Comparison of ENCODE assay signal across 18 cellular contexts in genomic region chr20:35191419-35191818, GRCh38. TPM values are rescaled to one million over a fixed set of nuclear protein-coding genes. Genes with fewer than 3 reads are reported as not detected.
"Had no signal": no experiment of that assay in that cellular context is flagged by ENCODE, and none has a peak within 500 bp of the region (broad histone marks: within the 10 kb centered on the region; RNA-seq: fewer than 3 reads in every experiment).

No MANE protein-coding gene starts in this region.

- DNase-seq: activated CD4-positive, alpha-beta T cell treated with anti-CD3 and anti-CD28 coated beads, Interleukin-2, amount 50 U/mL, for 4 hours; activated gamma-delta T cell; cerebellar nuclear complex; effector CD4-positive, alpha-beta T cell; heart left ventricle; left ventricle myocardium inferior; naive thymus-derived CD8-positive, alpha-beta T cell; psoas muscle; stimulated activated CD4-positive, alpha-beta T cell treated with anti-CD3 and anti-CD28 coated beads, Interleukin-4, amount 100 ng/mL, for 1 hour; stimulated activated naive CD8-positive, alpha-beta T cell treated with anti-CD3 and anti-CD28 coated beads, Interleukin-15, amount 100 ng/mL, for 72 hours; T1000 had no signal

- H3K27me3 ChIP-seq: ascending aorta, gastroesophageal sphincter, heart left ventricle, suprapubic skin had no signal

- H3K9me3 ChIP-seq: ascending aorta, suprapubic skin had no signal

- H3K27ac ChIP-seq: ascending aorta, gastroesophageal sphincter, heart left ventricle, left ventricle myocardium inferior, psoas muscle, suprapubic skin had no signal

- H3K27ac Mint-ChIP-seq: activated naive CD4-positive, alpha-beta T cell treated with anti-CD3 and anti-CD28 coated beads, Interleukin-2, amount 50 U/mL, for 24 hours; stimulated activated naive CD8-positive, alpha-beta T cell treated with anti-CD3 and anti-CD28 coated beads, Interleukin-15, amount 100 ng/mL, for 72 hours had no signal

- H3K4me1 Mint-ChIP-seq: activated naive CD4-positive, alpha-beta T cell treated with anti-CD3 and anti-CD28 coated beads, Interleukin-2, amount 50 U/mL, for 24 hours; naive thymus-derived CD8-positive, alpha-beta T cell; stimulated activated naive CD8-positive, alpha-beta T cell treated with anti-CD3 and anti-CD28 coated beads, Interleukin-15, amount 100 ng/mL, for 72 hours had no signal

- H3K9me3 Mint-ChIP-seq: activated naive CD4-positive, alpha-beta T cell treated with anti-CD3 and anti-CD28 coated beads, Interleukin-2, amount 50 U/mL, for 24 hours had no signal

- H3K4me1 ChIP-seq: ascending aorta, psoas muscle, suprapubic skin had no signal

- H3K27me3 Mint-ChIP-seq: activated naive CD4-positive, alpha-beta T cell treated with anti-CD3 and anti-CD28 coated beads, Interleukin-2, amount 50 U/mL, for 24 hours; naive thymus-derived CD8-positive, alpha-beta T cell; stimulated activated naive CD8-positive, alpha-beta T cell treated with anti-CD3 and anti-CD28 coated beads, Interleukin-15, amount 100 ng/mL, for 72 hours had no signal

- ATAC-seq: esophagus mucosa; gastroesophageal sphincter; naive thymus-derived CD8-positive, alpha-beta T cell; psoas muscle; sciatic nerve; stimulated activated naive CD8-positive, alpha-beta T cell treated with anti-CD3 and anti-CD28 coated beads, Interleukin-15, amount 100 ng/mL, for 72 hours had no signal

- H3K4me3 ChIP-seq: ascending aorta, gastroesophageal sphincter, heart left ventricle, left ventricle myocardium inferior, psoas muscle, smooth muscle cell, suprapubic skin had no signal

- H3K4me3 Mint-ChIP-seq: activated naive CD4-positive, alpha-beta T cell treated with anti-CD3 and anti-CD28 coated beads, Interleukin-2, amount 50 U/mL, for 24 hours; naive thymus-derived CD8-positive, alpha-beta T cell; stimulated activated naive CD8-positive, alpha-beta T cell treated with anti-CD3 and anti-CD28 coated beads, Interleukin-15, amount 100 ng/mL, for 72 hours had no signal

- H3K36me3 ChIP-seq: heart left ventricle, suprapubic skin had no signal

RNA-seq across cellular contexts. Expression of gene MMP24, which starts 35.1 kb away (rescaled TPM):
- total RNA-seq: ascending aorta; naive thymus-derived CD8-positive, alpha-beta T cell had no signal
